37 cellular contexts compared by ENCODE assay signal in genomic region chr15:81361891-81362290, GRCh38. TPM values are rescaled to one million over a fixed set of nuclear protein-coding genes. Genes with fewer than 3 reads are reported as not detected.
"Had no signal": no experiment of that assay in that cellular context is flagged by ENCODE, and none has a peak within 500 bp of the region (broad histone marks: within the 10 kb centered on the region; RNA-seq: fewer than 3 reads in every experiment).

No MANE protein-coding gene starts in this region.

- H3K27ac ChIP-seq: KMS-11 had no signal

- H3K27me3 ChIP-seq: MG63 had no signal

- H3K4me3 ChIP-seq: MG63 had no signal

- DNase-seq: Karpas-422, Kasumi-1, KG1, MG63, MM.1S, MV-4-11, NCI-H1048, NCI-H1092, NCI-H1092 treated with DMSO at 0.1 percent for 48 hours, NCI-H1105, NCI-H1105 treated with DMSO at 0.1 percent for 48 hours, NCI-H1417, NCI-H1417 treated with DMSO at 0.1 percent for 48 hours, NCI-H1436, NCI-H1436 treated with DMSO at 0.1 percent for 48 hours, NCI-H146, NCI-H1694, NCI-H1694 treated with DMSO at 0.1 percent for 48 hours, NCI-H187, NCI-H187 treated with DMSO at 0.1 percent for 48 hours, NCI-H1930, NCI-H2029, NCI-H2029 treated with DMSO at 0.1 percent for 48 hours, NCI-H2081, NCI-H2081 treated with DMSO at 0.1 percent for 48 hours, NCI-H2107, NCI-H2171, NCI-H2171 treated with DMSO at 0.1 percent for 48 hours, NCI-H2227 treated with DMSO at 0.1 percent for 48 hours, NCI-H226, NCI-H345, NCI-H446, NCI-H446 treated with DMSO at 0.1 percent for 48 hours had no signal

- H3K36me3 ChIP-seq: MG63 had no signal

- H3K4me2 ChIP-seq: KMS-11 had no signal

- H3K9ac ChIP-seq: KMS-11 had no signal

RNA-seq across cellular contexts. Expression of gene TMC3, which starts 12.1 kb away (rescaled TPM):
- total RNA-seq: LHCN-M2, M059J, MCF 10A had no signal
